In genomic region chr15:38406451-38406850, GRCh38 we compare ENCODE assay signal across 16 cellular contexts.
"Had no signal": no experiment of that assay in that cellular context is flagged by ENCODE, and none has a peak within 500 bp of the region (broad histone marks: within the 10 kb centered on the region; RNA-seq: fewer than 3 reads in every experiment).

No MANE protein-coding gene starts in this region.

- H3K9me3 Mint-ChIP-seq: neural crest cell had no signal

- H3K79me2 ChIP-seq: parathyroid adenoma had no signal

- DNase-seq: activated CD4-positive, alpha-beta T cell treated with anti-CD3 and anti-CD28 coated beads for 1 hour; activated gamma-delta T cell treated with Interleukin-2 at 50 U/mL for 16 hours; activated T-cell treated with anti-CD3 and anti-CD28 coated beads for 4 hours; colonic mucosa; effector CD4-positive, alpha-beta T cell; gastrocnemius medialis; left lung; stimulated activated CD4-positive, alpha-beta T cell treated with anti-CD3 and anti-CD28 coated beads, Interleukin-15, amount 100 ng/mL, for 24 hours; stimulated activated CD4-positive, alpha-beta T cell treated with anti-CD3 and anti-CD28 coated beads, Interleukin-4, amount 100 ng/mL, for 24 hours; stomach had no signal

- FAIRE-seq: endothelial cell of umbilical vein, keratinocyte had no signal

- H3K36me3 ChIP-seq: ascending aorta, colonic mucosa, gastrocnemius medialis, left lung, stomach, thoracic aorta had no signal

- H3K27me3 ChIP-seq: ascending aorta, colonic mucosa, gastrocnemius medialis, left lung, stomach had no signal

- H2AFZ ChIP-seq: parathyroid adenoma had no signal

- H3K4me3 ChIP-seq: ascending aorta, colonic mucosa, gastrocnemius medialis, left lung, stomach, thoracic aorta had no signal

- H3K4me1 ChIP-seq: ascending aorta, colonic mucosa, gastrocnemius medialis, left lung, parathyroid adenoma, stomach had no signal

- H3K4me3 Mint-ChIP-seq: neural crest cell had no signal

- H3K27ac ChIP-seq: ascending aorta, colonic mucosa, gastrocnemius medialis, left lung, parathyroid adenoma, stomach, thoracic aorta had no signal

- H3K9ac ChIP-seq: parathyroid adenoma had no signal

- H3K9me3 ChIP-seq: ascending aorta, colonic mucosa, gastrocnemius medialis, left lung, stomach, thoracic aorta had no signal

- ATAC-seq: gastrocnemius medialis, left lung had no signal
